17 cellular contexts compared by ENCODE assay signal in the genomic region with DNA sequence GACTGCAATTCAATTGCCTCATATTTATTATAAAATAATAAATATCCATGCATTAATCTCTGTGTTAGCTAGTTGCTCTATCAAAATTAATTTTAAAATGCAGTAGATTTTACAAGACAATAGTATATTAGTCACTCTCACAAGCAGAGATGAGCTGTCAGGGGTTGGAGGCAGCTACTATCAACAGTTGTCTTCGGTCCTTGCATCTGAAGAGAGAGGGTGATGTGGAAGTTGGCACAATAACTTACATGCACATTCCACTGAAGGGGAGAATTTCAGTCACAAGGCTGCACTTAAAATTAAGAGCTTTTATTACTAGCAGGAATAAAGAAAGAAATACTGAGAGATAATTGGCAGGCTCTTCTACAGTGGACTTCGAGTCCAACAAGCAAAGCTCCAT.
"Had no signal": no experiment of that assay in that cellular context is flagged by ENCODE, and none has a peak within 500 bp of the region (broad histone marks: within the 10 kb centered on the region; RNA-seq: fewer than 3 reads in every experiment).

No MANE protein-coding gene starts in this region.

- H3K27ac Mint-ChIP-seq: activated naive CD4-positive, alpha-beta T cell treated with anti-CD3 and anti-CD28 coated beads, Interleukin-2, amount 50 U/mL, for 24 hours; activated T-cell treated with anti-CD3 and anti-CD28 coated beads, Interleukin-2, amount 50 U/mL, for 72 hours; immature natural killer cell; nephron progenitor cell had no signal

- H3K9me3 ChIP-seq: ascending aorta, sigmoid colon, upper lobe of right lung had no signal

- H3K4me1 Mint-ChIP-seq: activated naive CD4-positive, alpha-beta T cell treated with anti-CD3 and anti-CD28 coated beads, Interleukin-2, amount 50 U/mL, for 24 hours; immature natural killer cell had no signal

- FAIRE-seq: endothelial cell of umbilical vein had no signal

- H3K27me3 ChIP-seq: ascending aorta, cardiac muscle cell, sigmoid colon, upper lobe of right lung had no signal

- H3K36me3 Mint-ChIP-seq: activated naive CD4-positive, alpha-beta T cell treated with anti-CD3 and anti-CD28 coated beads, Interleukin-2, amount 50 U/mL, for 24 hours; immature natural killer cell had no signal

- ATAC-seq: activated T-cell treated with anti-CD3 and anti-CD28 coated beads, Interleukin-2, amount 50 U/mL, for 72 hours; upper lobe of right lung had no signal

- H3K27ac ChIP-seq: ascending aorta, cardiac muscle cell, upper lobe of right lung had no signal

- DNase-seq: activated CD4-positive, alpha-beta T cell treated with anti-CD3 and anti-CD28 coated beads, Interleukin-2, amount 50 U/mL, for 4 hours; activated gamma-delta T cell; activated T-cell treated with anti-CD3 and anti-CD28 coated beads, Interleukin-2, amount 50 U/mL, for 72 hours; dermis blood vessel endothelial cell; effector memory CD4-positive, alpha-beta T cell; immature natural killer cell; nephron progenitor cell; nucleus accumbens; sigmoid colon; stimulated activated naive CD4-positive, alpha-beta T cell; SW 1271; T-helper 2 cell; upper lobe of right lung had no signal

- H3K36me3 ChIP-seq: ascending aorta, cardiac muscle cell, sigmoid colon, upper lobe of right lung had no signal

- H3K9me3 Mint-ChIP-seq: activated naive CD4-positive, alpha-beta T cell treated with anti-CD3 and anti-CD28 coated beads, Interleukin-2, amount 50 U/mL, for 24 hours; activated T-cell treated with anti-CD3 and anti-CD28 coated beads, Interleukin-2, amount 50 U/mL, for 72 hours; immature natural killer cell had no signal

- H3K4me3 ChIP-seq: ascending aorta, cardiac muscle cell, sigmoid colon, upper lobe of right lung had no signal

- H3K4me1 ChIP-seq: ascending aorta, upper lobe of right lung had no signal

- H3K4me3 Mint-ChIP-seq: activated naive CD4-positive, alpha-beta T cell treated with anti-CD3 and anti-CD28 coated beads, Interleukin-2, amount 50 U/mL, for 24 hours; activated T-cell treated with anti-CD3 and anti-CD28 coated beads, Interleukin-2, amount 50 U/mL, for 72 hours; immature natural killer cell; nephron progenitor cell had no signal
